Comparison of ENCODE assay signal across 24 cellular contexts in the genomic region with DNA sequence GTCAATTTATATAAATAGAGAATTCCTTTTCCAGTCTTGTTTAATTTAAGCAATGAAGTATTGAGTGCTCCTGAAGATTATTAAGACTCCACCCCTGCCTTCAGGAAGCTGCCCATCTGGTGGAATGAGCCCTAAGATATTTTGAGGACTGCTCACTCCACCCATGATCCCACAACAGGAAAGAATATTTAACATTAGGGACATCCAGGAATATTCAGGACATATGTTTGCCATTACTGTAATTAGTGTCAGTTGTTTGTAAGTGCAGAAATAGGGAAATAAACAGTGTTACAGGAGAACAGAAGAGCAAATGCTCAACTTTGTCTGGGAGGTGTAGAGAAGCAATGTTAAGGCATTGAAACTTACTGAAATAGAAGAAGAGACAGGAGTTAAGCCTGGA.
"Had no signal": no experiment of that assay in that cellular context is flagged by ENCODE, and none has a peak within 500 bp of the region (broad histone marks: within the 10 kb centered on the region; RNA-seq: fewer than 3 reads in every experiment).

No MANE protein-coding gene starts in this region.

- H3K36me3 Mint-ChIP-seq: memory B cell had no signal

- H3K4me3 Mint-ChIP-seq: dendritic cell treated with granulocyte-macrophage colony-stimulating factor and Interleukin-4, amounts not matched to agents 40 ng/mL and 50 ng/mL, for 4 days; endodermal cell; memory B cell; natural killer cell; stimulated activated naive CD8-positive, alpha-beta T cell treated with anti-CD3 and anti-CD28 coated beads, Interleukin-15, amount 100 ng/mL, for 72 hours had no signal

- H3K27ac Mint-ChIP-seq: dendritic cell treated with granulocyte-macrophage colony-stimulating factor and Interleukin-4, amounts not matched to agents 40 ng/mL and 50 ng/mL, for 4 days; endodermal cell; memory B cell; natural killer cell; stimulated activated naive CD8-positive, alpha-beta T cell treated with anti-CD3 and anti-CD28 coated beads, Interleukin-15, amount 100 ng/mL, for 72 hours had no signal

- H3K9me3 Mint-ChIP-seq: endodermal cell had no signal

- H3K27me3 Mint-ChIP-seq: dendritic cell treated with granulocyte-macrophage colony-stimulating factor and Interleukin-4, amounts not matched to agents 40 ng/mL and 50 ng/mL, for 4 days; memory B cell; stimulated activated naive CD8-positive, alpha-beta T cell treated with anti-CD3 and anti-CD28 coated beads, Interleukin-15, amount 100 ng/mL, for 72 hours had no signal

- H3K27me3 ChIP-seq: colonic mucosa, pancreas, right lobe of liver, suprapubic skin, transverse colon, upper lobe of right lung, uterus had no signal

- H3K9me3 ChIP-seq: colonic mucosa, lower lobe of right lung, pancreas, right lobe of liver, suprapubic skin, transverse colon, upper lobe of right lung, uterus had no signal

- ATAC-seq: esophagus mucosa; left ventricle myocardium superior; natural killer cell; pancreas; right lobe of liver; stimulated activated naive CD8-positive, alpha-beta T cell treated with anti-CD3 and anti-CD28 coated beads, Interleukin-15, amount 100 ng/mL, for 72 hours; upper lobe of right lung had no signal

- H3K4me1 ChIP-seq: colonic mucosa, lower lobe of right lung, pancreas, right lobe of liver, suprapubic skin, transverse colon, upper lobe of right lung, uterus had no signal

- DNase-seq: colonic mucosa; effector CD8-positive, alpha-beta T cell; endodermal cell; head of caudate nucleus; left ventricle myocardium superior; lower lobe of right lung; natural killer cell; occipital lobe; pancreas; retina; right lobe of liver; small intestine; stimulated activated CD4-positive, alpha-beta T cell treated with anti-CD3 and anti-CD28 coated beads, Interleukin-15, amount 100 ng/mL, for 24 hours; stimulated activated CD4-positive, alpha-beta T cell treated with anti-CD3 and anti-CD28 coated beads, Interleukin-2, amount 100 ng/mL, for 48 hours; stimulated activated naive CD4-positive, alpha-beta T cell; stimulated activated naive CD8-positive, alpha-beta T cell treated with anti-CD3 and anti-CD28 coated beads, Interleukin-15, amount 100 ng/mL, for 72 hours; transverse colon; upper lobe of right lung; uterus had no signal

- H3K36me3 ChIP-seq: colonic mucosa, lower lobe of right lung, pancreas, right lobe of liver, suprapubic skin, transverse colon, upper lobe of right lung, uterus had no signal

- H3K27ac ChIP-seq: colonic mucosa, epithelial cell of prostate, lower lobe of right lung, pancreas, right lobe of liver, suprapubic skin, transverse colon, upper lobe of right lung, uterus had no signal

- H3K4me1 Mint-ChIP-seq: endodermal cell; memory B cell; natural killer cell; stimulated activated naive CD8-positive, alpha-beta T cell treated with anti-CD3 and anti-CD28 coated beads, Interleukin-15, amount 100 ng/mL, for 72 hours had no signal

- H3K4me3 ChIP-seq: colonic mucosa, lower lobe of right lung, pancreas, right lobe of liver, suprapubic skin, transverse colon, upper lobe of right lung, uterus had no signal
